ENCODE assay signal across 19 cellular contexts in genomic region chr16:2163211-2163881, GRCh38. TPM values are rescaled to one million over a fixed set of nuclear protein-coding genes. Genes with fewer than 3 reads are reported as not detected.
DNase-seq lines count a peak whose midpoint lies in the region; ATAC-seq, FAIRE-seq and TF ChIP-seq lines count a peak whose summit lies in the region.
"Had no signal": no experiment of that assay in that cellular context is flagged by ENCODE, and none has a peak within 500 bp of the region (broad histone marks: within the 10 kb centered on the region; RNA-seq: fewer than 3 reads in every experiment).

No MANE protein-coding gene starts in this region.

- H2AFZ ChIP-seq in astrocyte (ENCODE audit: low read depth, low read length), result no peak overlapping the region

- TF ChIP-seq CTCF in astrocyte (IDR thresholded peaks at IDR 0.05; ENCODE audit: insufficient read depth, low read depth, low read length) (no peak), type B pancreatic cell (conservative IDR thresholded peaks at IDR 0.05) (no peak), psoas muscle (IDR thresholded peaks at IDR 0.05) (no peak)

- WGBS in psoas muscle, 3 donors, result 86 to 91% (median 89%) methylated on average over 26 of the region's 26 CpGs

- H3K27me3 ChIP-seq in astrocyte (ENCODE audit: insufficient read depth, low read length) (no peaks in the 10 kb centered on the region), psoas muscle (ENCODE audit: insufficient read depth in 3 of 3, low read length in 2 of 3) (no peaks in the 10 kb centered on the region)
- H3K27me3 ChIP-seq: heart right ventricle, neutrophil, spleen, tibial nerve had no signal

- peaks cover 78% of the 10 kb centered on the region for H3K79me2 ChIP-seq in astrocyte (ENCODE audit: insufficient read depth, low read length)

- H3K9me3 Mint-ChIP-seq in activated T-cell treated with anti-CD3 and anti-CD28 coated beads, Interleukin-2, amount 50 U/mL, for 24 hours, result no peaks in the 10 kb centered on the region
- H3K9me3 Mint-ChIP-seq in astrocyte (ENCODE audit: unreplicated experiment), result no peaks in the 10 kb centered on the region
- H3K9me3 Mint-ChIP-seq in type B pancreatic cell, result no peaks in the 10 kb centered on the region
- H3K9me3 Mint-ChIP-seq: brain had no signal

- H3K4me2 ChIP-seq in astrocyte (ENCODE audit: low read length), result no peak overlapping the region
- H3K4me2 ChIP-seq: A549 had no signal

- H3K27ac ChIP-seq in astrocyte (ENCODE audit: low read depth, low read length) (no peak overlapping the region), psoas muscle (no peak overlapping the region)
- H3K27ac ChIP-seq: heart right ventricle, neutrophil had no signal

- H3K27me3 Mint-ChIP-seq in activated T-cell treated with anti-CD3 and anti-CD28 coated beads, Interleukin-2, amount 50 U/mL, for 24 hours, result no peaks in the 10 kb centered on the region
- H3K27me3 Mint-ChIP-seq in astrocyte (ENCODE audit: low read depth, unreplicated experiment) (no peaks in the 10 kb centered on the region), type B pancreatic cell (no peaks in the 10 kb centered on the region)
- H3K27me3 Mint-ChIP-seq: brain had no signal

- no peaks in the 10 kb centered on the region for H3K9me3 ChIP-seq in astrocyte (ENCODE audit: insufficient read depth, low read depth, low read length)
- H3K9me3 ChIP-seq in psoas muscle, result no peaks in the 10 kb centered on the region
- H3K9me3 ChIP-seq: A549, heart right ventricle, neutrophil, spleen, tibial nerve had no signal

- peak overlapping the region; percentile 76 for H3K27ac Mint-ChIP-seq in activated T-cell treated with anti-CD3 and anti-CD28 coated beads, Interleukin-2, amount 50 U/mL, for 24 hours
- H3K27ac Mint-ChIP-seq in astrocyte (ENCODE audit: unreplicated experiment) (peak overlapping the region; percentile 72), type B pancreatic cell (peak overlapping the region; percentile 88)

- peaks cover 80% of the 10 kb centered on the region for H4K20me1 ChIP-seq in astrocyte (ENCODE audit: insufficient read depth, low read length)

- peaks cover 15% of the 10 kb centered on the region for H3K4me1 Mint-ChIP-seq in activated T-cell treated with anti-CD3 and anti-CD28 coated beads, Interleukin-2, amount 50 U/mL, for 24 hours (ENCODE audit: low read depth)
- H3K4me1 Mint-ChIP-seq in astrocyte (ENCODE audit: low read depth, unreplicated experiment) (peaks cover 6% of the 10 kb centered on the region), type B pancreatic cell (ENCODE audit: unreplicated experiment) (no peaks in the 10 kb centered on the region)

- H3K4me1 ChIP-seq in astrocyte (ENCODE audit: insufficient read depth, low read length) (peaks cover 30% of the 10 kb centered on the region), psoas muscle (peaks cover 16% of the 10 kb centered on the region)

- H3K4me3 Mint-ChIP-seq in activated T-cell treated with anti-CD3 and anti-CD28 coated beads, Interleukin-2, amount 50 U/mL, for 24 hours, result no peak overlapping the region
- H3K4me3 Mint-ChIP-seq in astrocyte (ENCODE audit: unreplicated experiment) (no peak overlapping the region), type B pancreatic cell (peak overlapping the region; percentile 61)
- H3K4me3 Mint-ChIP-seq: brain had no signal

- peak; percentile 87 for ATAC-seq in left colon
- ATAC-seq in HG03039 (IDR thresholded peaks at IDR 0.05; ENCODE audit: unreplicated experiment), result no peak
- no peak for ATAC-seq in HG03108 (IDR thresholded peaks at IDR 0.05; ENCODE audit: unreplicated experiment)
- ATAC-seq in psoas muscle, result no peak
- ATAC-seq: A549, heart right ventricle, K562 had no signal

- H3K36me3 Mint-ChIP-seq in activated T-cell treated with anti-CD3 and anti-CD28 coated beads, Interleukin-2, amount 50 U/mL, for 24 hours (ENCODE audit: low read depth), result peaks cover 31% of the 10 kb centered on the region
- peaks cover 2% of the 10 kb centered on the region for H3K36me3 Mint-ChIP-seq in astrocyte (ENCODE audit: low read depth, unreplicated experiment)
- no peaks in the 10 kb centered on the region for H3K36me3 Mint-ChIP-seq in type B pancreatic cell
- H3K36me3 Mint-ChIP-seq: brain had no signal

- H3K4me3 ChIP-seq in astrocyte (ENCODE audit: insufficient read depth, low read depth, low read length) (no peak overlapping the region), psoas muscle (no peak overlapping the region)
- H3K4me3 ChIP-seq: A549, heart right ventricle, K562, spleen, tibial nerve had no signal

- peaks cover 7% of the 10 kb centered on the region for H3K36me3 ChIP-seq in astrocyte (ENCODE audit: insufficient read depth, low read length)
- H3K36me3 ChIP-seq in psoas muscle (ENCODE audit: insufficient read depth in 1 of 2, low read depth in 1 of 2), result peaks cover 3 to 24% of the 10 kb centered on the region in 2 donors

- no peak for DNase-seq in activated T-cell treated with anti-CD3 and anti-CD28 coated beads, Interleukin-2, amount 50 U/mL, for 24 hours
- DNase-seq in activated T-cell treated with anti-CD3 and anti-CD28 coated beads, Interleukin-2, amount 50 U/mL, for 48 hours, result no peak
- DNase-seq in astrocyte (ENCODE audit: low read depth) (no peak), left colon (peak; percentile 78 to 91), type B pancreatic cell (ENCODE audit: extremely low spot score, unreplicated experiment) (no peak), psoas muscle (no peak)
- DNase-seq: heart right ventricle, NCI-H1436 treated with DMSO at 0.1 percent for 48 hours, NCI-H774, SIG-M5, spleen had no signal

- intact Hi-C loops in left colon (cut with DNase I, micrococcal nuclease) (no loop called here), psoas muscle (cut with DNase I) (no loop called here)

- FAIRE-seq in astrocyte (lab: Jason Lieb, UNC), result no peak
- FAIRE-seq: A549, endometrium, K562 had no signal

- H3K9ac ChIP-seq in astrocyte (ENCODE audit: low read length), result no peak overlapping the region

RNA-seq across cellular contexts. Expression of gene TRAF7, which starts 7.8 kb away (rescaled TPM):
- 92.1 and 93.1 TPM in 2 replicates for total RNA-seq in astrocyte
- total RNA-seq in left colon, result 10 to 100 TPM; 94.5 to 99.8 TPM
- 71.0 and 81.6 TPM in 2 replicates for total RNA-seq in type B pancreatic cell (ENCODE audit: low replicate concordance)
- 10 to 100 TPM; 15.6 to 47.5 (median 38.9) TPM for total RNA-seq in psoas muscle
- polyA plus RNA-seq in psoas muscle, result 10 to 100 TPM; 20.8 to 39.1 (median 27.3) TPM

RNA-seq across cellular contexts. Expression of gene RAB26, which starts 14.9 kb away (rescaled TPM):
- total RNA-seq in astrocyte (1.2 and 1.4 TPM in 2 replicates), left colon (10 to 100 TPM; 24.9 to 27.2 TPM), type B pancreatic cell (ENCODE audit: low replicate concordance) (7.4 and 9.9 TPM in 2 replicates), psoas muscle (1 to 10 TPM in 1 of 4 donors, under 1 TPM in 3; 0.32 to 1.7 (median 0.83) TPM)
- under 1 TPM; 0.17 to 0.31 (median 0.21) TPM for polyA plus RNA-seq in psoas muscle
- total RNA-seq: tibial nerve had no signal

RNA-seq across cellular contexts. Expression of gene PKD1, which starts 27.6 kb away (rescaled TPM):
- 112 and 128 TPM in 2 replicates for total RNA-seq in astrocyte
- 10 to 100 TPM; 75.1 to 76.7 TPM for total RNA-seq in left colon
- 76.2 and 131 TPM in 2 replicates for total RNA-seq in type B pancreatic cell (ENCODE audit: low replicate concordance)
- 100 to 1,000 TPM in 1 of 4 donors, 10 to 100 TPM in 3; 59.1 to 123 (median 86.0) TPM for total RNA-seq in psoas muscle
- polyA plus RNA-seq in psoas muscle, result 10 to 100 TPM; 33.9 to 93.3 (median 58.4) TPM

RNA-seq across cellular contexts. Expression of gene CASKIN1, which starts 33.1 kb away (rescaled TPM):
- total RNA-seq in astrocyte, result 0.66 and 1.3 TPM in 2 replicates
- under 1 TPM; 0.11 to 0.15 TPM for total RNA-seq in left colon
- total RNA-seq in type B pancreatic cell (ENCODE audit: low replicate concordance), result 2.7 and 6.3 TPM in 2 replicates
- total RNA-seq in psoas muscle, result 1 to 10 TPM in 1 of 4 donors, under 1 TPM in 3; 0.63 to 1.0 (median 0.76) TPM
- under 1 TPM; 0.32 to 0.45 (median 0.43) TPM for polyA plus RNA-seq in psoas muscle
- total RNA-seq: spleen had no signal

RNA-seq across cellular contexts. Expression of gene MLST8, which starts 41.9 kb away (rescaled TPM):
- total RNA-seq in astrocyte, result 32.6 and 34.7 TPM in 2 replicates
- total RNA-seq in left colon, result 10 to 100 TPM; 26.7 to 31.4 TPM
- total RNA-seq in type B pancreatic cell (ENCODE audit: low replicate concordance), result 44.9 and 56.8 TPM in 2 replicates
- total RNA-seq in psoas muscle, result 10 to 100 TPM; 18.8 to 35.0 (median 28.7) TPM
- polyA plus RNA-seq in psoas muscle, result 10 to 100 TPM; 58.1 to 60.5 (median 59.7) TPM

Comparison
In these comparisons a context has a peak if more than half of its experiments do, and no peak if none do; other contexts are left out.
1. DNase-seq: peak in left colon (2 of 2); none in activated T-cell treated with anti-CD3 and anti-CD28 coated beads, Interleukin-2, amount 50 U/mL, for 24 hours (single experiment), activated T-cell treated with anti-CD3 and anti-CD28 coated beads, Interleukin-2, amount 50 U/mL, for 48 hours (0 of 2), astrocyte (single experiment), type B pancreatic cell (single experiment) and psoas muscle (0 of 2).
2. Peak in every context shown above with its lines, with median percentiles within 50 percentile points of each other: H3K27ac Mint-ChIP-seq.